ENCODE assay signal across 7 cellular contexts in genomic region chr9:120985759-120986353, GRCh38. TPM values are rescaled to one million over a fixed set of nuclear protein-coding genes. Genes with fewer than 3 reads are reported as not detected.
DNase-seq lines count a peak whose midpoint lies in the region; ATAC-seq and TF ChIP-seq lines count a peak whose summit lies in the region.

No MANE protein-coding gene starts in this region.

- no peaks in the 10 kb centered on the region for H3K36me3 Mint-ChIP-seq in activated T-helper 17 cell treated with anti-CD3 and anti-CD28 coated beads, Interleukin-2, amount 50 U/mL, for 72 hours (ENCODE audit: low read depth)

- no peak for ATAC-seq in activated T-helper 17 cell treated with anti-CD3 and anti-CD28 coated beads, Interleukin-2, amount 50 U/mL, for 72 hours (replicated peaks)

- WGBS in testis, 2 donors: 33 to 48% methylated on average over 2 of the region's 2 CpGs

- H3K36me3 ChIP-seq in left ventricle myocardium inferior: no peaks in the 10 kb centered on the region
- H3K36me3 ChIP-seq in testis (ENCODE audit: low read depth, missing control alignments): no peaks in the 10 kb centered on the region

- no peak for TF ChIP-seq POLR2A in testis (IDR thresholded peaks at IDR 0.05)

- H3K27me3 ChIP-seq in left ventricle myocardium inferior (ENCODE audit: low read depth) (no peaks in the 10 kb centered on the region), testis (no peaks in the 10 kb centered on the region)

- H3K27me3 Mint-ChIP-seq in activated T-helper 17 cell treated with anti-CD3 and anti-CD28 coated beads, Interleukin-2, amount 50 U/mL, for 72 hours: no peaks in the 10 kb centered on the region

- DNase-seq in GM04504 (ENCODE audit: low read depth) (peak; percentile 24), M059J (ENCODE audit: low read depth) (peak; percentile 67), SW 1271 (lab: John Stamatoyannopoulos, UW) (peak; percentile 32 to 75), left ventricle myocardium inferior (no peak), testis (no peak)
- no peak for DNase-seq in stimulated activated CD4-positive, alpha-beta T cell treated with anti-CD3 and anti-CD28 coated beads, Interleukin-4, amount 100 ng/mL, for 4 hours

- H3K9me3 ChIP-seq in left ventricle myocardium inferior (replicated peaks) (no peaks in the 10 kb centered on the region), testis (no peaks in the 10 kb centered on the region)

- no peaks in the 10 kb centered on the region for H3K4me1 ChIP-seq in left ventricle myocardium inferior
- H3K4me1 ChIP-seq in testis: peaks cover 10% of the 10 kb centered on the region

- no peaks in the 10 kb centered on the region for H3K9me3 Mint-ChIP-seq in activated T-helper 17 cell treated with anti-CD3 and anti-CD28 coated beads, Interleukin-2, amount 50 U/mL, for 72 hours

- H3K4me3 Mint-ChIP-seq in activated T-helper 17 cell treated with anti-CD3 and anti-CD28 coated beads, Interleukin-2, amount 50 U/mL, for 72 hours: no peak overlapping the region

- TF ChIP-seq CTCF in left ventricle myocardium inferior (IDR thresholded peaks at IDR 0.05; ENCODE audit: borderline replicate concordance) (peak; percentile 61), testis (IDR thresholded peaks at IDR 0.05) (peak; percentile 35 to 45 (median 41))

- no peak overlapping the region for H3K27ac Mint-ChIP-seq in activated T-helper 17 cell treated with anti-CD3 and anti-CD28 coated beads, Interleukin-2, amount 50 U/mL, for 72 hours

- H3K4me1 Mint-ChIP-seq in activated T-helper 17 cell treated with anti-CD3 and anti-CD28 coated beads, Interleukin-2, amount 50 U/mL, for 72 hours: no peaks in the 10 kb centered on the region

- intact Hi-C loops in left ventricle myocardium inferior (cut with micrococcal nuclease) (no loop called here), testis (cut with DNase I; ENCODE audit: low total_unique reads) (no loop called here)

- H3K27ac ChIP-seq in left ventricle myocardium inferior (replicated peaks): no peak overlapping the region
- no peak overlapping the region for H3K27ac ChIP-seq in testis

- H3K4me3 ChIP-seq in left ventricle myocardium inferior: no peak overlapping the region
- no peak overlapping the region for H3K4me3 ChIP-seq in testis

RNA-seq across cellular contexts. Expression of gene TRAF1, which starts 59.3 kb away (rescaled TPM):
- total RNA-seq in M059J (2014; rRNA removed; shearing (Covaris generic)): 4.9 and 5.7 TPM in 2 replicates
- total RNA-seq in left ventricle myocardium inferior (2.6 TPM), testis (1 to 10 TPM; 6.5 to 8.6 TPM)
- polyA plus RNA-seq in testis (ENCODE audit: insufficient read depth, low read depth, low replicate concordance): 3.9 TPM
- total RNA-seq in activated T-helper 17 cell treated with anti-CD3 and anti-CD28 coated beads, Interleukin-2, amount 50 U/mL, for 72 hours: 100 to 1,000 TPM in 1 of 2 donors, 10 to 100 TPM in 1; 71.4 to 164 TPM

Comparison
In these comparisons a context has a peak if more than half of its experiments do, and no peak if none do; other contexts are left out.
1. DNase-seq: peak in GM04504 (single experiment), M059J (single experiment) and SW 1271 (2 of 2); none in left ventricle myocardium inferior (single experiment), testis (single experiment) and stimulated activated CD4-positive, alpha-beta T cell treated with anti-CD3 and anti-CD28 coated beads, Interleukin-4, amount 100 ng/mL, for 4 hours (0 of 2).
2. RNA of gene TRAF1, which starts 59.3 kb away (total RNA-seq): 71.4 to 164 TPM in activated T-helper 17 cell treated with anti-CD3 and anti-CD28 coated beads, Interleukin-2, amount 50 U/mL, for 72 hours; 6.5 to 8.6 TPM in testis, 4.9 to 5.7 TPM in M059J and 2.6 TPM in left ventricle myocardium inferior (single experiment); every median in the first group is over 4 times any median in the second.